10 cellular contexts compared by ENCODE assay signal in genomic region chr13:32902898-32903297, GRCh38.
DNase-seq lines count a peak whose midpoint lies in the region; ATAC-seq and TF ChIP-seq lines count a peak whose summit lies in the region.
"Had no signal": no experiment of that assay in that cellular context is flagged by ENCODE, and none has a peak within 500 bp of the region (broad histone marks: within the 10 kb centered on the region; RNA-seq: fewer than 3 reads in every experiment).

No MANE protein-coding gene starts in this region.

- no peaks in the 10 kb centered on the region for H3K9me2 ChIP-seq in Karpas-422 (replicated peaks; ENCODE audit: insufficient read depth, low read length)

- DNase-seq in SK-N-DZ (ENCODE audit: low spot score) (peak; percentile 40), mucosa of gallbladder (ENCODE audit: low spot score) (peak; percentile 60), transverse colon (peak; percentile 34), Karpas-422 (no peak)
- no peak for DNase-seq in activated CD4-positive, CD25-positive, alpha-beta regulatory T cell (lab: John Stamatoyannopoulos, UW)
- no peak for DNase-seq in activated CD4-positive, CD25-positive, alpha-beta regulatory T cell treated with anti-CD3 and anti-CD28 coated beads, Interleukin-2, amount 50 U/mL, for 72 hours
- DNase-seq: Kasumi-1; stimulated activated CD4-positive, alpha-beta T cell treated with anti-CD3 and anti-CD28 coated beads, Interleukin-4, amount 100 ng/mL, for 4 hours had no signal

- H3K4me1 ChIP-seq in gastroesophageal sphincter (peaks cover 0 to 38% (median 8%) of the 10 kb centered on the region in 3 donors), transverse colon (peaks cover 0 to 11% (median 0%) of the 10 kb centered on the region in 4 donors), Karpas-422 (ENCODE audit: low read length) (peaks cover 18% of the 10 kb centered on the region)

- TF ChIP-seq CTCF in gastroesophageal sphincter (IDR thresholded peaks at IDR 0.05) = no peak
- no peak for TF ChIP-seq CTCF in transverse colon (IDR thresholded peaks at IDR 0.05)

- H2AFZ ChIP-seq in Karpas-422 (ENCODE audit: low read length) = no peak overlapping the region

- no peaks in the 10 kb centered on the region for H3K9me3 ChIP-seq in gastroesophageal sphincter
- no peaks in the 10 kb centered on the region for H3K9me3 ChIP-seq in transverse colon
- H3K9me3 ChIP-seq in Karpas-422 (ENCODE audit: low read length) = no peaks in the 10 kb centered on the region

- H3K36me3 ChIP-seq in gastroesophageal sphincter = no peaks in the 10 kb centered on the region
- H3K36me3 ChIP-seq in transverse colon = no peaks in the 10 kb centered on the region
- no peaks in the 10 kb centered on the region for H3K36me3 ChIP-seq in Karpas-422 (ENCODE audit: insufficient read depth, low read length)

- TF ChIP-seq POLR2A in gastroesophageal sphincter (IDR thresholded peaks at IDR 0.05) (no peak), transverse colon (IDR thresholded peaks at IDR 0.05) (no peak)

- H3K27ac ChIP-seq in gastroesophageal sphincter (peak overlapping the region in 3 of 4 donors; percentile 51 to 66 (median 66)), transverse colon (peak overlapping the region; percentile 21 to 44 (median 38)), Karpas-422 (ENCODE audit: low read length) (no peak overlapping the region)

- TF ChIP-seq EP300 in gastroesophageal sphincter (IDR thresholded peaks at IDR 0.05) (no peak), transverse colon (IDR thresholded peaks at IDR 0.05; ENCODE audit: low read depth) (no peak)

- WGBS in gastroesophageal sphincter (ENCODE audit: low coverage in 1 of 2), 2 donors = 21 to 91% methylated on average over 5 of the region's 7 CpGs
- 69 to 80% methylated on average over 4 to 7 of the region's 7 CpGs for WGBS in transverse colon (ENCODE audit: low coverage in 1 of 2), 2 donors

- H4K20me1 ChIP-seq in Karpas-422 (ENCODE audit: insufficient read depth, low read depth, low read length) = no peaks in the 10 kb centered on the region

- in situ Hi-C loops in transverse colon (cut with MboI; ENCODE audit: low pct_ligation_motif_present in 1 of 4, low pct_unique_long_range_greater_than_20kb in 1 of 4, low sequenced_read_pairs in 3 of 4) = no loop called here

- ATAC-seq in gastroesophageal sphincter (peak; percentile 74), GM18520 (IDR thresholded peaks at IDR 0.05; ENCODE audit: unreplicated experiment) (no peak)

- intact Hi-C loops in transverse colon (cut with DNase I; ENCODE audit: low total_unique reads) = no loop called here

- H3K9ac ChIP-seq in Karpas-422 (ENCODE audit: low read length) = no peak overlapping the region

- H3K4me2 ChIP-seq in Karpas-422 (ENCODE audit: low read depth, low read length, poor library complexity, severe bottlenecking) = no peak overlapping the region

- H3K27me3 ChIP-seq in gastroesophageal sphincter = no peaks in the 10 kb centered on the region
- H3K27me3 ChIP-seq in transverse colon = no peaks in the 10 kb centered on the region
- H3K27me3 ChIP-seq in Karpas-422 (ENCODE audit: low read length) = no peaks in the 10 kb centered on the region

- no peak overlapping the region for H3K4me3 ChIP-seq in gastroesophageal sphincter
- no peak overlapping the region for H3K4me3 ChIP-seq in transverse colon
- H3K4me3 ChIP-seq in Karpas-422 (ENCODE audit: low read length) = no peak overlapping the region

- no peaks in the 10 kb centered on the region for H3K79me2 ChIP-seq in Karpas-422 (ENCODE audit: low read length)

Comparison
In these comparisons a context has a peak if more than half of its experiments do, and no peak if none do; other contexts are left out.
1. DNase-seq: peak in SK-N-DZ (single experiment), mucosa of gallbladder (single experiment) and transverse colon (single experiment); none in activated CD4-positive, CD25-positive, alpha-beta regulatory T cell (0 of 4), Karpas-422 (single experiment) and activated CD4-positive, CD25-positive, alpha-beta regulatory T cell treated with anti-CD3 and anti-CD28 coated beads, Interleukin-2, amount 50 U/mL, for 72 hours (single experiment).